8 cellular contexts compared by ENCODE assay signal in genomic region chr3:52983336-52983807, GRCh38.
DNase-seq lines count a peak whose midpoint lies in the region; ATAC-seq and TF ChIP-seq lines count a peak whose summit lies in the region.

No MANE protein-coding gene starts in this region.

- peaks cover 34 to 64% (median 45%) of the 10 kb centered on the region in 4 donors for H3K4me1 Mint-ChIP-seq in CD4-positive, alpha-beta memory T cell

- H3K4me3 Mint-ChIP-seq in CD4-positive, alpha-beta memory T cell, result peak overlapping the region; percentile 13 to 87 (median 77)

- peak overlapping the region; percentile 19 for H3K27ac ChIP-seq in CD4-positive, alpha-beta memory T cell (ENCODE audit: low read depth, low read length)
- H3K27ac ChIP-seq in gastrocnemius medialis (peak overlapping the region in 3 of 4 donors; percentile 15 to 55 (median 42)), ovary (no peak overlapping the region), brain microvascular endothelial cell (no peak overlapping the region)

- TF ChIP-seq POLR2A in gastrocnemius medialis (IDR thresholded peaks at IDR 0.05) (no peak), ovary (IDR thresholded peaks at IDR 0.05) (no peak)

- CTCF ChIA-PET in CD4-positive, alpha-beta memory T cell (lab: Charles Lee; ENCODE audit: partially characterized antibody), result interaction anchor here (0.9 to 2.0 kb wide), 13 partner anchors 9 to 65 kb away, joined by 3 to 13 read pairs (median 3); partner anchors contain the start of gene SFMBT1

- peak; percentile 85 to 87 (median 86) for DNase-seq in CD4-positive, alpha-beta memory T cell
- DNase-seq in Kasumi-1 (lab: John Stamatoyannopoulos, UW), result peak; percentile 91 to 93
- DNase-seq in activated CD8-positive, alpha-beta memory T cell treated with anti-CD3 and anti-CD28 coated beads, Interleukin-2, amount 50 U/mL, for 4 hours, result peak; percentile 58
- no peak for DNase-seq in gastrocnemius medialis
- no peak for DNase-seq in DMS53 (lab: John Stamatoyannopoulos, UW)
- no peak for DNase-seq in ovary
- no peak for DNase-seq in brain microvascular endothelial cell

- H3K36me3 ChIP-seq in CD4-positive, alpha-beta memory T cell (ENCODE audit: insufficient read depth, low read length), result no peaks in the 10 kb centered on the region
- H3K36me3 ChIP-seq in gastrocnemius medialis (no peaks in the 10 kb centered on the region), ovary (no peaks in the 10 kb centered on the region), brain microvascular endothelial cell (replicated peaks) (no peaks in the 10 kb centered on the region)

- intact Hi-C loops in CD4-positive, alpha-beta memory T cell (cut with micrococcal nuclease), result loop anchor here (1.0 kb wide), 5 partner anchors 9 to 89 kb away; partner anchors contain the start of gene STIMATE
- intact Hi-C loops in gastrocnemius medialis (cut with DNase I; ENCODE audit: low total_unique reads), result no loop called here
- intact Hi-C loops in ovary (cut with DNase I), result no loop called here

- H3K27me3 ChIP-seq in CD4-positive, alpha-beta memory T cell (ENCODE audit: insufficient read depth, low read length), result no peaks in the 10 kb centered on the region
- no peaks in the 10 kb centered on the region for H3K27me3 ChIP-seq in gastrocnemius medialis
- no peaks in the 10 kb centered on the region for H3K27me3 ChIP-seq in ovary
- no peaks in the 10 kb centered on the region for H3K27me3 ChIP-seq in brain microvascular endothelial cell (replicated peaks)

- H3K4me1 ChIP-seq in CD4-positive, alpha-beta memory T cell (ENCODE audit: insufficient read depth, low read length), result peaks cover 37% of the 10 kb centered on the region
- H3K4me1 ChIP-seq in gastrocnemius medialis (peaks cover 11 to 23% of the 10 kb centered on the region in 2 donors), ovary (ENCODE audit: insufficient read depth) (no peaks in the 10 kb centered on the region)

- no peak for TF ChIP-seq EP300 in ovary (IDR thresholded peaks at IDR 0.05)

- no peak for TF ChIP-seq CTCF in gastrocnemius medialis (IDR thresholded peaks at IDR 0.05 in 4 of 5, conservative IDR thresholded peaks at IDR 0.05 in 1 of 5)
- TF ChIP-seq CTCF in ovary (IDR thresholded peaks at IDR 0.05), result no peak
- no peak for TF ChIP-seq CTCF in brain microvascular endothelial cell (IDR thresholded peaks at IDR 0.05; ENCODE audit: low read depth, low read length, missing control alignments)

- in situ Hi-C loops in gastrocnemius medialis (cut with MboI; ENCODE audit: low sequenced_read_pairs in 4 of 4), result no loop called here
- in situ Hi-C loops in brain microvascular endothelial cell (cut with HindIII; ENCODE audit: low pct_ligation_motif_present, low sequenced_read_pairs), result no loop called here

- WGBS in ovary, 3 donors, result 84 to 90% (median 88%) methylated on average over 5 of the region's 5 CpGs

- H3K27ac Mint-ChIP-seq in CD4-positive, alpha-beta memory T cell, result peak overlapping the region; percentile 85 to 97 (median 94)

- ATAC-seq in GM21526 (IDR thresholded peaks at IDR 0.05; ENCODE audit: low FRiP score, unreplicated experiment) (peak; percentile 74), gastrocnemius medialis (no peak)

- no peaks in the 10 kb centered on the region for H3K27me3 Mint-ChIP-seq in CD4-positive, alpha-beta memory T cell

- H3K36me3 Mint-ChIP-seq in CD4-positive, alpha-beta memory T cell, result peaks cover 0 to 3% of the 10 kb centered on the region in 2 donors

- no peaks in the 10 kb centered on the region for H3K9me3 ChIP-seq in CD4-positive, alpha-beta memory T cell (ENCODE audit: control insufficient read depth in 1 of 2, low read length in 2 of 2)
- H3K9me3 ChIP-seq in gastrocnemius medialis, result no peaks in the 10 kb centered on the region
- no peaks in the 10 kb centered on the region for H3K9me3 ChIP-seq in ovary

- H3K4me3 ChIP-seq in CD4-positive, alpha-beta memory T cell (ENCODE audit: low read length in 2 of 2), result no peak overlapping the region
- no peak overlapping the region for H3K4me3 ChIP-seq in gastrocnemius medialis
- H3K4me3 ChIP-seq in ovary, result no peak overlapping the region
- H3K4me3 ChIP-seq in brain microvascular endothelial cell (ENCODE audit: low read depth, low read length), result no peak overlapping the region

- POLR2A ChIA-PET in CD4-positive, alpha-beta memory T cell (lab: Charles Lee; ENCODE audit: partially characterized antibody), result interaction anchor here (0.8 to 9.3 kb wide), 15 partner anchors 9 to 90 kb away, joined by 3 to 118 read pairs (median 5); partner anchors contain the start of gene SFMBT1

- H3K9me3 Mint-ChIP-seq in CD4-positive, alpha-beta memory T cell, result peaks cover 0 to 5% (median 0%) of the 10 kb centered on the region in 8 donors

Comparison
In these comparisons a context has a peak if more than half of its experiments do, and no peak if none do; other contexts are left out.
1. DNase-seq: peak in CD4-positive, alpha-beta memory T cell (5 of 5), Kasumi-1 (2 of 2) and activated CD8-positive, alpha-beta memory T cell treated with anti-CD3 and anti-CD28 coated beads, Interleukin-2, amount 50 U/mL, for 4 hours (single experiment); none in gastrocnemius medialis (0 of 2), DMS53 (single experiment), ovary (0 of 5) and brain microvascular endothelial cell (single experiment).
2. H3K27ac ChIP-seq: peak in CD4-positive, alpha-beta memory T cell (single experiment) and gastrocnemius medialis (3 of 4); none in ovary (0 of 2) and brain microvascular endothelial cell (single experiment).